8 cellular contexts compared by ENCODE assay signal in the genomic region with DNA sequence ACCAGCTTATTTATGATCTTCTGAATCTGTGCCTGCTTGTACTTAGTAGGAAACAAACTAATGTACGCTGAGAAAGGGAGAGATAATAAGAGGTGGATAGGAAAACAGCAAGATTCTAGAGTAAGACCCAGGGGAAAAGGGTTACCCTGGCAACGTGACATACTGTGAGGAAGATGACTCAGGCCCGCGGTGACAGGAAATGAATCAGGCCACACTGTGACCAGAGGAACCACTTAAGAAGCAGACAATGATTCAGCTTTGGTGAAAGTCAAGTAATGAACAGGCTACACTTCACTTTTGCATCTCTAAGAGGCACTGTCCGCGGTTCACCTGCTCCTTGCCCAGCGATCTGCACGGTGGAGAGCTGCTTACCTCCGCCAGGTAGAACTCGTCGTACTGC.
DNase-seq lines count a peak whose midpoint lies in the region; ATAC-seq and TF ChIP-seq lines count a peak whose summit lies in the region.

No MANE protein-coding gene starts in this region.

- ATAC-seq in GM19372 (IDR thresholded peaks at IDR 0.05; ENCODE audit: low read depth, unreplicated experiment) (peak; percentile 89), HG03175 (IDR thresholded peaks at IDR 0.05; ENCODE audit: unreplicated experiment) (peak; percentile 95)

- DNase-seq in COLO829 (ENCODE audit: low spot score) (peak; percentile 48), RKO (ENCODE audit: low spot score) (peak; percentile 87), cardiac fibroblast (ENCODE audit: low read depth in 2 of 2) (peak; percentile 36 to 98), inferior parietal cortex (ENCODE audit: extremely low spot score) (no peak), C1 segment of cervical spinal cord (lab: John Stamatoyannopoulos, UW) (no peak)
- DNase-seq in stimulated activated CD4-positive, alpha-beta T cell treated with anti-CD3 and anti-CD28 coated beads, Interleukin-12 subunit alpha, Interleukin-12 subunit beta, amount 100 ng/mL, for 48 hours (ENCODE audit: low read depth in 2 of 3, low spot score in 1 of 3): peak; percentile 30 to 46 (median 40)

- H3K4me3 ChIP-seq in cardiac fibroblast (replicated peaks in 1 of 2; ENCODE audit: low read depth in 2 of 2, low read length in 2 of 2): no peak overlapping the region

- no peak for TF ChIP-seq CTCF in cardiac fibroblast (IDR thresholded peaks at IDR 0.05; ENCODE audit: low read depth, low read length)

Comparison
In these comparisons a context has a peak if more than half of its experiments do, and no peak if none do; other contexts are left out.
1. DNase-seq: peak in COLO829 (single experiment), RKO (single experiment), cardiac fibroblast (2 of 2) and stimulated activated CD4-positive, alpha-beta T cell treated with anti-CD3 and anti-CD28 coated beads, Interleukin-12 subunit alpha, Interleukin-12 subunit beta, amount 100 ng/mL, for 48 hours (3 of 3); none in inferior parietal cortex (single experiment) and C1 segment of cervical spinal cord (0 of 14).